ENCODE assay signal across 1 cellular context in genomic region chrX:44875185-44875489, GRCh38.
TF ChIP-seq lines count a peak whose summit lies in the region.

No MANE protein-coding gene starts in this region.

TF ChIP-seq in GM12878, 131 proteins besides CTCF, POLR2A, EP300 and RAD21:
- no peak for TF ChIP-seq NBN (IDR thresholded peaks at IDR 0.05)
TF ChIP-seq in GM12878: peak in this region for 0.
